In the genomic region with DNA sequence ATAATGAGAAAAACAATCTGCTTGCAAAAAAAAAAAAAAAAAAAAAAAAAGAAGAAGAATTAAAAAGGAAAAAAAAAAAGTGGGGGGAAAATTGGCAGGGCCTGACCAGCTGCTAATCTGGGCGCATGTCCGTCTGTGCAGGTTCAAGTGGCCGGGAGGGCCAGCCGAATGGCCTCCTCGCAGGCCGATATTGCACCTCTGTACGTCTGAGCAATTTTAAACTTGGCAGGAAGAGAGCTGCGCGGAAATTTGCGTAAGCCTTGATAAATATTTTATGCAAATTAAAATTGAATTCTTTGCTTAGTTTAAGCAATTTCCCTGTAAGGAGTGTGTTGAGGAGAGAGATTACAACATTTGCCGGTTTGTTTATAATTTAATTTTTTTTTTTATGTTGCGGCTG, we compare ENCODE assay signal across 25 cellular contexts.
DNase-seq lines count a peak whose midpoint lies in the region; ATAC-seq and TF ChIP-seq lines count a peak whose summit lies in the region.
"Had no signal": no experiment of that assay in that cellular context is flagged by ENCODE, and none has a peak within 500 bp of the region (broad histone marks: within the 10 kb centered on the region; RNA-seq: fewer than 3 reads in every experiment).

No MANE protein-coding gene starts in this region.

- H3K9me3 ChIP-seq in SK-N-MC (ENCODE audit: low read depth, low read length) (no peaks in the 10 kb centered on the region), upper lobe of right lung (no peaks in the 10 kb centered on the region)
- H3K9me3 ChIP-seq: A549, suprapubic skin had no signal

- no peak overlapping the region for H3K27ac ChIP-seq in SK-N-MC
- H3K27ac ChIP-seq in upper lobe of right lung: no peak overlapping the region
- H3K27ac ChIP-seq: A549, brain microvascular endothelial cell, dorsolateral prefrontal cortex, GM23248, suprapubic skin, VCaP had no signal

- no peak overlapping the region for H3K9ac ChIP-seq in SK-N-MC (ENCODE audit: insufficient read length)
- H3K9ac ChIP-seq: GM23248 had no signal

- H3K36me3 ChIP-seq in SK-N-MC (ENCODE audit: insufficient read depth, low read length) (no peaks in the 10 kb centered on the region), upper lobe of right lung (no peaks in the 10 kb centered on the region)
- H3K36me3 ChIP-seq: brain microvascular endothelial cell, suprapubic skin had no signal

- ATAC-seq in upper lobe of right lung: no peak
- ATAC-seq in GM19351 (IDR thresholded peaks at IDR 0.05; ENCODE audit: unreplicated experiment): no peak
- no peak for ATAC-seq in left ventricle myocardium superior
- ATAC-seq in GM19395 (IDR thresholded peaks at IDR 0.05; ENCODE audit: unreplicated experiment): no peak
- ATAC-seq: A549; activated CD4-positive, alpha-beta T cell treated with anti-CD3 and anti-CD28 coated beads for 36 hours; activated CD8-positive, alpha-beta T cell treated with anti-CD3 and anti-CD28 coated beads for 36 hours; HepG2; stimulated activated memory B cell treated with anti-CD40 and anti-IgM and Interleukin-4, amounts not matched to agents 10 μg/mL and 1 μg/mL and 100 μg/mL, for 72 hours had no signal

- intact Hi-C loops in upper lobe of right lung (cut with DNase I) (no loop called here), left ventricle myocardium superior (cut with micrococcal nuclease) (no loop called here)

- H3K27me3 ChIP-seq in upper lobe of right lung: peaks cover 4% of the 10 kb centered on the region
- H3K27me3 ChIP-seq: brain microvascular endothelial cell had no signal

- no peak for TF ChIP-seq CTCF in upper lobe of right lung (IDR thresholded peaks at IDR 0.05)

- H3K4me3 ChIP-seq in SK-N-MC (peak overlapping the region; percentile 59), upper lobe of right lung (no peak overlapping the region)
- H3K4me3 ChIP-seq: A549, GM23248, suprapubic skin had no signal

- no peaks in the 10 kb centered on the region for H3K4me1 ChIP-seq in upper lobe of right lung
- H3K4me1 ChIP-seq: A549, suprapubic skin had no signal

- DNase-seq in NCI-H82 (lab: John Stamatoyannopoulos, UW): peak; percentile 32
- no peak for DNase-seq in NCI-H82 treated with DMSO at 0.1 percent for 48 hours (lab: John Stamatoyannopoulos, UW; ENCODE audit: unreplicated experiment)
- peak; percentile 66 for DNase-seq in NCI-H1417 treated with DMSO at 0.1 percent for 48 hours (lab: John Stamatoyannopoulos, UW)
- peak; percentile 2 for DNase-seq in SK-N-MC (ENCODE audit: low read depth, low spot score)
- peak; percentile 8 for DNase-seq in upper lobe of right lung
- no peak for DNase-seq in left ventricle myocardium superior
- DNase-seq: activated CD4-positive, alpha-beta T cell treated with anti-CD3 and anti-CD28 coated beads for 36 hours; activated CD8-positive, alpha-beta memory T cell treated with anti-CD3 and anti-CD28 coated beads, Interleukin-2, amount 50 U/mL, for 48 hours; activated CD8-positive, alpha-beta T cell treated with anti-CD3 and anti-CD28 coated beads for 36 hours; activated naive CD4-positive, alpha-beta T cell treated with anti-CD3 and anti-CD28 coated beads, Interleukin-2, amount 50 U/mL, for 16 hours; amniotic stem cell; brain microvascular endothelial cell; CD4-positive, CD25-positive, alpha-beta regulatory T cell; GM23248; Kasumi-1; Right ventricle myocardium superior; T1000 had no signal

Comparison
In these comparisons a context has a peak if more than half of its experiments do, and no peak if none do; other contexts are left out.
1. DNase-seq: peak in NCI-H82 (single experiment), NCI-H1417 treated with DMSO at 0.1 percent for 48 hours (single experiment), SK-N-MC (single experiment) and upper lobe of right lung (single experiment); none in NCI-H82 treated with DMSO at 0.1 percent for 48 hours (single experiment) and left ventricle myocardium superior (single experiment).